In the genomic region with DNA sequence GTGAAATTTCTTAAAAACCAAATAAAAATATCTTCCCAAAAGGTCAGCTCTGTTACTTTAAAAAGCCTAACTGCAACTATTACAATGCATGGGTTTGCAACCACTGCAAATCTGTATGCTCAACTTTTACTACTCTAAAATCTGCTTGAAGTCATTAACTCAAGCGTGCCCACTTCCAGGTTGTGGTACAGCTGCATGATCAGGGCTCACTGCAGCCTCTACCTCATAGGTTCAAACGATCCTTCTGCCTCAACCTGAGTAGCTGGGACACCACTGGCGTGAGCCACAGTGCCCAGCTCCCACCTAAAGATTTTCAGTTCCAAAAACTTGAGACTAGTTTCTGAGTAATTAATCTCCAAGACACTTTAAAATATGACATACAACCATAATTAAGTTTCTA, we compare ENCODE assay signal across 11 cellular contexts. TPM values are rescaled to one million over a fixed set of nuclear protein-coding genes. Genes with fewer than 3 reads are reported as not detected.
A peak's percentile ranks its signal among the peaks of the same experiment; 100 is the strongest.
DNase-seq lines count a peak whose midpoint lies in the region; ATAC-seq and TF ChIP-seq lines count a peak whose summit lies in the region.
"Had no signal": no experiment of that assay in that cellular context is flagged by ENCODE, and none has a peak within 500 bp of the region (broad histone marks: within the 10 kb centered on the region; RNA-seq: fewer than 3 reads in every experiment).

No MANE protein-coding gene starts in this region.

- H3K9me3 Mint-ChIP-seq in Caco-2 (ENCODE audit: unreplicated experiment) = no peaks in the 10 kb centered on the region
- no peaks in the 10 kb centered on the region for H3K9me3 Mint-ChIP-seq in activated T-cell treated with anti-CD3 and anti-CD28 coated beads, Interleukin-2, amount 50 U/mL, for 4 hours
- H3K9me3 Mint-ChIP-seq in naive thymus-derived CD8-positive, alpha-beta T cell = no peaks in the 10 kb centered on the region

- POLR2A ChIA-PET in Caco-2 (lab: Charles Lee) = interaction anchor here (0.6 to 1.6 kb wide), 2 partner anchors 16 to 35 kb away, joined by 3 to 5 read pairs; no protein-coding TSS in a partner anchor
- POLR2A ChIA-PET in naive thymus-derived CD8-positive, alpha-beta T cell (lab: Charles Lee) = interaction anchor here (1.1 to 8.7 kb wide), 11 partner anchors 8 to 111 kb away, joined by 3 to 71 read pairs (median 5); a partner anchor contains a TSS

- DNase-seq in Caco-2 (peak in 1 of 2 experiments; percentile 30), AG20443 (ENCODE audit: low spot score) (no peak)
- DNase-seq in activated T-cell treated with anti-CD3 and anti-CD28 coated beads, Interleukin-2, amount 50 U/mL, for 4 hours = no peak
- peak in 6 of 10 donors; percentile 24 to 66 (median 46) for DNase-seq in naive thymus-derived CD8-positive, alpha-beta T cell
- no peak for DNase-seq in stimulated activated CD4-positive, alpha-beta T cell treated with anti-CD3 and anti-CD28 coated beads, Interleukin-4, amount 100 ng/mL, for 24 hours
- DNase-seq: esophagus squamous epithelium; NK-92 treated with Interleukin-12 subunit alpha and Interleukin-12 subunit beta, amount 100 ng/mL, for 24 hours had no signal

- H3K4me1 Mint-ChIP-seq in Caco-2 (ENCODE audit: low read depth, unreplicated experiment) = peaks cover 63% of the 10 kb centered on the region
- peaks cover 86% of the 10 kb centered on the region for H3K4me1 Mint-ChIP-seq in activated T-cell treated with anti-CD3 and anti-CD28 coated beads, Interleukin-2, amount 50 U/mL, for 4 hours (ENCODE audit: low read depth)
- H3K4me1 Mint-ChIP-seq in naive thymus-derived CD8-positive, alpha-beta T cell = peaks cover 44 to 95% (median 89%) of the 10 kb centered on the region in 4 donors

- H3K27me3 Mint-ChIP-seq in Caco-2 (ENCODE audit: insufficient read depth, unreplicated experiment) = no peaks in the 10 kb centered on the region
- H3K27me3 Mint-ChIP-seq in activated T-cell treated with anti-CD3 and anti-CD28 coated beads, Interleukin-2, amount 50 U/mL, for 4 hours (ENCODE audit: low read depth) = no peaks in the 10 kb centered on the region
- H3K27me3 Mint-ChIP-seq in naive thymus-derived CD8-positive, alpha-beta T cell = no peaks in the 10 kb centered on the region

- peak; percentile 48 for ATAC-seq in HG02885 (IDR thresholded peaks at IDR 0.05; ENCODE audit: poor library complexity, unreplicated experiment)
- ATAC-seq in activated T-cell treated with anti-CD3 and anti-CD28 coated beads, Interleukin-2, amount 50 U/mL, for 4 hours = peak; percentile 28 to 44
- ATAC-seq in naive thymus-derived CD8-positive, alpha-beta T cell = peak; percentile 48 to 55
- ATAC-seq in GM21576 (IDR thresholded peaks at IDR 0.05; ENCODE audit: unreplicated experiment) = no peak
- ATAC-seq in HG03025 (IDR thresholded peaks at IDR 0.05; ENCODE audit: low FRiP score, unreplicated experiment) = no peak

- peak overlapping the region; percentile 0 for H3K27ac Mint-ChIP-seq in Caco-2 (ENCODE audit: unreplicated experiment)
- peak overlapping the region; percentile 82 to 97 (median 94) for H3K27ac Mint-ChIP-seq in naive thymus-derived CD8-positive, alpha-beta T cell

- H3K4me3 ChIP-seq in Caco-2 (ENCODE audit: low read depth, low read length) = no peak overlapping the region
- H3K4me3 ChIP-seq: cardiac muscle cell, esophagus squamous epithelium had no signal

- intact Hi-C loops in Caco-2 (cut with micrococcal nuclease; ENCODE audit: unreplicated experiment) = no loop called here

- peaks cover 63% of the 10 kb centered on the region for H3K4me1 ChIP-seq in Caco-2

- H3K36me3 Mint-ChIP-seq in Caco-2 (ENCODE audit: insufficient read depth, unreplicated experiment) = peaks cover 65% of the 10 kb centered on the region
- H3K36me3 Mint-ChIP-seq in activated T-cell treated with anti-CD3 and anti-CD28 coated beads, Interleukin-2, amount 50 U/mL, for 4 hours (ENCODE audit: insufficient read depth) = peaks cover 6% of the 10 kb centered on the region
- H3K36me3 Mint-ChIP-seq in naive thymus-derived CD8-positive, alpha-beta T cell = peaks cover 0 to 9% (median 0%) of the 10 kb centered on the region in 3 donors

- no TSS peak for BruUV-seq in Caco-2 (replicated peaks; lab: Mats Ljungman, UMichigan)

- no peaks in the 10 kb centered on the region for H3K9me3 ChIP-seq in Caco-2
- H3K9me3 ChIP-seq: esophagus squamous epithelium had no signal

- H3K4me3 Mint-ChIP-seq in Caco-2 (ENCODE audit: unreplicated experiment) = no peak overlapping the region
- H3K4me3 Mint-ChIP-seq in activated T-cell treated with anti-CD3 and anti-CD28 coated beads, Interleukin-2, amount 50 U/mL, for 4 hours = peak overlapping the region; percentile 71
- peak overlapping the region; percentile 80 to 91 (median 86) for H3K4me3 Mint-ChIP-seq in naive thymus-derived CD8-positive, alpha-beta T cell

- H3K36me3 ChIP-seq in Caco-2 (ENCODE audit: control insufficient read depth, insufficient read depth, low read length) = peaks cover 1% of the 10 kb centered on the region; the same call in 1 of the 2 replicates

- CTCF ChIA-PET in Caco-2 (lab: Charles Lee) = interaction anchor here (2.3 kb wide), 1 partner anchor 11 kb away, joined by 10 read pairs; no protein-coding TSS in a partner anchor

- H3K27me3 ChIP-seq in Caco-2 (replicated peaks; ENCODE audit: control insufficient read depth, insufficient read depth, low read length) = no peaks in the 10 kb centered on the region
- H3K27me3 ChIP-seq: cardiac muscle cell, esophagus squamous epithelium had no signal

- no peak for TF ChIP-seq CTCF in Caco-2 (IDR thresholded peaks at IDR 0.05; ENCODE audit: insufficient read depth in 1 of 2, low read depth in 1 of 2, low read length in 1 of 2, severe bottlenecking in 1 of 2, unreplicated experiment in 1 of 2)

RNA-seq across cellular contexts. Expression of a gene that starts 8.2 kb away (rescaled TPM):
- 120 and 122 TPM in 2 replicates for total RNA-seq in Caco-2 (2022)
- total RNA-seq in activated T-cell treated with anti-CD3 and anti-CD28 coated beads, Interleukin-2, amount 50 U/mL, for 4 hours = 10 to 100 TPM; 44.9 to 49.9 (median 47.4) TPM
- 100 to 1,000 TPM; 125 to 132 TPM for total RNA-seq in naive thymus-derived CD8-positive, alpha-beta T cell
- polyA plus RNA-seq in naive thymus-derived CD8-positive, alpha-beta T cell = 10 to 100 TPM; 26.8 to 45.8 (median 39.7) TPM

RNA-seq across cellular contexts. Expression of a gene that starts 19.8 kb away (rescaled TPM):
- 129 and 133 TPM in 2 replicates for total RNA-seq in Caco-2 (2022)
- 10 to 100 TPM; 42.7 to 52.9 (median 47.4) TPM for total RNA-seq in activated T-cell treated with anti-CD3 and anti-CD28 coated beads, Interleukin-2, amount 50 U/mL, for 4 hours
- 10 to 100 TPM; 57.7 to 61.2 TPM for total RNA-seq in naive thymus-derived CD8-positive, alpha-beta T cell
- polyA plus RNA-seq in naive thymus-derived CD8-positive, alpha-beta T cell = 10 to 100 TPM; 20.2 to 24.4 (median 21.1) TPM

RNA-seq across cellular contexts. Expression of a gene that starts 34.4 kb away (rescaled TPM):
- 64.7 and 77.4 TPM in 2 replicates for total RNA-seq in Caco-2 (2022)
- total RNA-seq in activated T-cell treated with anti-CD3 and anti-CD28 coated beads, Interleukin-2, amount 50 U/mL, for 4 hours = 10 to 100 TPM in 2 of 3 donors, 1 to 10 TPM in 1; 6.8 to 16.1 (median 13.3) TPM
- total RNA-seq in naive thymus-derived CD8-positive, alpha-beta T cell = 10 to 100 TPM; 11.3 TPM
- polyA plus RNA-seq in naive thymus-derived CD8-positive, alpha-beta T cell = 1 to 10 TPM; 1.2 to 2.0 (median 1.5) TPM

RNA-seq across cellular contexts. Expression of a gene that starts 56.5 kb away (rescaled TPM):
- 14.6 and 15.1 TPM in 2 replicates for total RNA-seq in Caco-2 (2022)
- 1 to 10 TPM; 4.4 to 4.9 (median 4.5) TPM for total RNA-seq in activated T-cell treated with anti-CD3 and anti-CD28 coated beads, Interleukin-2, amount 50 U/mL, for 4 hours
- total RNA-seq in naive thymus-derived CD8-positive, alpha-beta T cell = 10 to 100 TPM; 13.2 to 13.4 TPM
- 1 to 10 TPM; 1.0 to 2.1 (median 1.5) TPM for polyA plus RNA-seq in naive thymus-derived CD8-positive, alpha-beta T cell

Comparison
In these comparisons a context has a peak if more than half of its experiments do, and no peak if none do; other contexts are left out.
1. DNase-seq: peak in naive thymus-derived CD8-positive, alpha-beta T cell (6 of 10); none in activated T-cell treated with anti-CD3 and anti-CD28 coated beads, Interleukin-2, amount 50 U/mL, for 4 hours (single experiment), AG20443 (single experiment) and stimulated activated CD4-positive, alpha-beta T cell treated with anti-CD3 and anti-CD28 coated beads, Interleukin-4, amount 100 ng/mL, for 24 hours (single experiment).
2. ATAC-seq: peak in HG02885 (single experiment), activated T-cell treated with anti-CD3 and anti-CD28 coated beads, Interleukin-2, amount 50 U/mL, for 4 hours (2 of 2) and naive thymus-derived CD8-positive, alpha-beta T cell (2 of 2); none in GM21576 (single experiment) and HG03025 (single experiment).